ENCODE assay signal across 10 cellular contexts in genomic region chr10:127196955-127197432, GRCh38. TPM values are rescaled to one million over a fixed set of nuclear protein-coding genes. Genes with fewer than 3 reads are reported as not detected.
DNase-seq lines count a peak whose midpoint lies in the region; ATAC-seq and TF ChIP-seq lines count a peak whose summit lies in the region.
"Had no signal": no experiment of that assay in that cellular context is flagged by ENCODE, and none has a peak within 500 bp of the region (broad histone marks: within the 10 kb centered on the region; RNA-seq: fewer than 3 reads in every experiment).

No MANE protein-coding gene starts in this region.

- POLR2A ChIA-PET in activated CD4-positive, alpha-beta memory T cell treated with anti-CD3 and anti-CD28 coated beads, Interleukin-2, amount 10 ng/mL, durations not matched to agents 7 days and 5 days (lab: Charles Lee) = no interaction called here

- peak overlapping the region; percentile 60 for H3K4me3 ChIP-seq in AG09309 (ENCODE audit: control insufficient read depth, low read depth, low read length)

- CTCF ChIA-PET in activated CD4-positive, alpha-beta memory T cell treated with anti-CD3 and anti-CD28 coated beads, Interleukin-2, amount 10 ng/mL, durations not matched to agents 7 days and 5 days (lab: Charles Lee) = no interaction called here

- TF ChIP-seq CTCF in AG09309 (IDR thresholded peaks at IDR 0.05; ENCODE audit: control insufficient read depth, insufficient read depth, low read depth, low read length, missing control alignments) = no peak
- no peak for TF ChIP-seq CTCF in endothelial cell (IDR thresholded peaks at IDR 0.05; ENCODE audit: unreplicated experiment)
- no peak for TF ChIP-seq CTCF in nephron (IDR thresholded peaks at IDR 0.05; ENCODE audit: unreplicated experiment in 3 of 3)

- H3K4me1 Mint-ChIP-seq in endothelial cell (ENCODE audit: unreplicated experiment) (peaks cover 19% of the 10 kb centered on the region), nephron (peaks cover 8% of the 10 kb centered on the region)
- no peaks in the 10 kb centered on the region for H3K4me1 Mint-ChIP-seq in activated CD4-positive, alpha-beta memory T cell treated with anti-CD3 and anti-CD28 coated beads, Interleukin-2, amount 10 ng/mL, durations not matched to agents 7 days and 5 days

- DNase-seq in AG09309 (ENCODE audit: low read depth) (no peak), endothelial cell (ENCODE audit: low spot score) (no peak), SKM-1 treated with dmso at 0.1 percent for 144 hours (lab: John Stamatoyannopoulos, UW; ENCODE audit: unreplicated experiment) (no peak)
- DNase-seq in activated CD4-positive, alpha-beta memory T cell treated with anti-CD3 and anti-CD28 coated beads, Interleukin-2, amount 10 ng/mL, durations not matched to agents 7 days and 5 days = no peak
- DNase-seq: activated CD8-positive, alpha-beta T cell treated with anti-CD3 and anti-CD28 coated beads for 36 hours; SIG-M5 had no signal

- H3K4me3 Mint-ChIP-seq in endothelial cell (ENCODE audit: unreplicated experiment) (peak overlapping the region; percentile 88), nephron (peak overlapping the region; percentile 84 to 85 (median 85))
- H3K4me3 Mint-ChIP-seq in activated CD4-positive, alpha-beta memory T cell treated with anti-CD3 and anti-CD28 coated beads, Interleukin-2, amount 10 ng/mL, durations not matched to agents 7 days and 5 days = no peak overlapping the region
- H3K4me3 Mint-ChIP-seq: activated CD8-positive, alpha-beta T cell treated with anti-CD3 and anti-CD28 coated beads for 36 hours had no signal

- no peak for TF ChIP-seq RAD21 in Ishikawa (IDR thresholded peaks at IDR 0.05; ENCODE audit: low read depth)

- no peaks in the 10 kb centered on the region for H3K9me3 Mint-ChIP-seq in endothelial cell (ENCODE audit: unreplicated experiment)
- no peaks in the 10 kb centered on the region for H3K9me3 Mint-ChIP-seq in nephron
- H3K9me3 Mint-ChIP-seq in activated CD4-positive, alpha-beta memory T cell treated with anti-CD3 and anti-CD28 coated beads, Interleukin-2, amount 10 ng/mL, durations not matched to agents 7 days and 5 days = peaks cover 2% of the 10 kb centered on the region
- H3K9me3 Mint-ChIP-seq: activated CD8-positive, alpha-beta T cell treated with anti-CD3 and anti-CD28 coated beads for 36 hours had no signal

- H3K36me3 Mint-ChIP-seq in endothelial cell (ENCODE audit: low read depth, unreplicated experiment) (no peaks in the 10 kb centered on the region), nephron (ENCODE audit: low read depth) (peaks cover 3% of the 10 kb centered on the region)
- no peaks in the 10 kb centered on the region for H3K36me3 Mint-ChIP-seq in activated CD4-positive, alpha-beta memory T cell treated with anti-CD3 and anti-CD28 coated beads, Interleukin-2, amount 10 ng/mL, durations not matched to agents 7 days and 5 days (ENCODE audit: low read depth)

- peak overlapping the region; percentile 24 for H3K27ac Mint-ChIP-seq in endothelial cell (ENCODE audit: unreplicated experiment)
- H3K27ac Mint-ChIP-seq in nephron = no peak overlapping the region
- H3K27ac Mint-ChIP-seq in activated CD4-positive, alpha-beta memory T cell treated with anti-CD3 and anti-CD28 coated beads, Interleukin-2, amount 10 ng/mL, durations not matched to agents 7 days and 5 days = no peak overlapping the region
- H3K27ac Mint-ChIP-seq: activated CD8-positive, alpha-beta T cell treated with anti-CD3 and anti-CD28 coated beads for 36 hours had no signal

- TF ChIP-seq EP300 in Ishikawa (IDR thresholded peaks at IDR 0.05; ENCODE audit: borderline replicate concordance) = no peak

- peaks cover 10% of the 10 kb centered on the region for H3K27me3 Mint-ChIP-seq in endothelial cell (ENCODE audit: unreplicated experiment)
- H3K27me3 Mint-ChIP-seq in nephron (ENCODE audit: low read depth) = peaks cover 48% of the 10 kb centered on the region
- H3K27me3 Mint-ChIP-seq in activated CD4-positive, alpha-beta memory T cell treated with anti-CD3 and anti-CD28 coated beads, Interleukin-2, amount 10 ng/mL, durations not matched to agents 7 days and 5 days = peaks cover 28% of the 10 kb centered on the region

- ATAC-seq in GM19328 (IDR thresholded peaks at IDR 0.05; ENCODE audit: unreplicated experiment) = no peak
- ATAC-seq in HG03175 (IDR thresholded peaks at IDR 0.05; ENCODE audit: unreplicated experiment) = no peak
- ATAC-seq: activated CD8-positive, alpha-beta T cell treated with anti-CD3 and anti-CD28 coated beads for 36 hours had no signal

TF ChIP-seq in Ishikawa, 13 proteins besides CTCF, POLR2A, EP300 and RAD21:
- no peak for TF ChIP-seq TEAD4 (IDR thresholded peaks at IDR 0.05)
- peak; percentile 23; the same call in 1 of the 2 replicates for TF ChIP-seq MAX (IDR thresholded peaks at IDR 0.05)

RNA-seq across cellular contexts. Expression of gene INSYN2A, which starts 0.6 kb away (rescaled TPM):
- total RNA-seq in endothelial cell (ENCODE audit: unreplicated experiment) = 1.7 TPM
- total RNA-seq in activated CD4-positive, alpha-beta memory T cell treated with anti-CD3 and anti-CD28 coated beads, Interleukin-2, amount 10 ng/mL, durations not matched to agents 7 days and 5 days = not detected
- total RNA-seq: activated CD8-positive, alpha-beta T cell treated with anti-CD3 and anti-CD28 coated beads for 36 hours had no signal
